Comparison of ENCODE assay signal across 18 cellular contexts in the genomic region with DNA sequence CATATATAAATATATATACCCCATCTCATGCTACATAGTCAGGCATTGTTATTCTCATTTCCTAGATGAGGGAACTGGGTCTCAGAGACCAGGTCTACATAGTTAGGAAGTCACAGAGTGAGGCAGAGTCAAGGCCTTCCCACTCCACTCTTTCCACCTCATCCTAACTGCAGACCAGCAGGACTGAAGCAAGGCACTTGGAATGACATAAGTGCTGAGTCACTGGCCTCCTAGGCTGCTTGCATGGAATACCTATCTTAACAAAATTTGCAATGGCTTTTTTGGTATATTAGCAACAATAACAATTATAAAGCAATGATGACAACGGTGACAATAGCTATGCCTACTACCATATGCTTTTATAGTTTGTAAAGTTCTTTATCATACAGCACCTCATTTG. TPM values are rescaled to one million over a fixed set of nuclear protein-coding genes. Genes with fewer than 3 reads are reported as not detected.
A peak's percentile ranks its signal among the peaks of the same experiment; 100 is the strongest.
DNase-seq lines count a peak whose midpoint lies in the region; ATAC-seq, FAIRE-seq and TF ChIP-seq lines count a peak whose summit lies in the region.
"Had no signal": no experiment of that assay in that cellular context is flagged by ENCODE, and none has a peak within 500 bp of the region (broad histone marks: within the 10 kb centered on the region; RNA-seq: fewer than 3 reads in every experiment).

No MANE protein-coding gene starts in this region.

- no peak for ATAC-seq in GM21576 (IDR thresholded peaks at IDR 0.05; ENCODE audit: unreplicated experiment)
- ATAC-seq: left cardiac atrium, T-helper 17 cell had no signal

- H4K20me1 ChIP-seq in fibroblast of lung (ENCODE audit: control insufficient read depth, extremely low read depth, insufficient read depth, low read length) = no peaks in the 10 kb centered on the region

- no peak overlapping the region for H3K27ac ChIP-seq in fibroblast of lung (ENCODE audit: insufficient read depth, low read length)
- H3K27ac ChIP-seq: coronary artery had no signal

- H2AFZ ChIP-seq in fibroblast of lung (ENCODE audit: low read length) = no peak overlapping the region

- no peak for TF ChIP-seq CTCF in fibroblast of lung (conservative IDR thresholded peaks at IDR 0.05 in 1 of 2, IDR thresholded peaks at IDR 0.05 in 1 of 2; ENCODE audit: low read depth in 1 of 2, low read length in 2 of 2)

- H3K4me1 ChIP-seq in fibroblast of lung (ENCODE audit: control insufficient read depth, extremely low read depth, insufficient read depth, low read length) = no peaks in the 10 kb centered on the region

- peak; percentile 9 for DNase-seq in ELF-1 (ENCODE audit: low read depth, low spot score)
- DNase-seq in NCI-H69 (lab: John Stamatoyannopoulos, UW) = peak; percentile 8
- DNase-seq in fibroblast of lung (ENCODE audit: low read depth in 2 of 2) = peak; percentile 17 to 70
- DNase-seq in renal cortical epithelial cell (ENCODE audit: low read depth) = peak; percentile 52
- no peak for DNase-seq in NCI-H1436 treated with DMSO at 0.1 percent for 48 hours (lab: John Stamatoyannopoulos, UW)
- no peak for DNase-seq in GM19239 (ENCODE audit: insufficient read length, low spot score)
- DNase-seq: activated B cell treated with CpG ODN at 0.5 μM for 24 hours; activated gamma-delta T cell; amygdala; C1 segment of cervical spinal cord; DMS153; left cardiac atrium; NCI-H1417 treated with DMSO at 0.1 percent for 48 hours; occipital lobe; stimulated activated CD4-positive, alpha-beta T cell treated with anti-CD3 and anti-CD28 coated beads, Interleukin-4, amount 100 ng/mL, for 4 hours; T-helper 17 cell had no signal

- FAIRE-seq in GM19239 (lab: Jason Lieb, UNC) = no peak

- no peak overlapping the region for H3K4me2 ChIP-seq in fibroblast of lung (ENCODE audit: extremely low read depth, insufficient read depth, low read length)

- no peaks in the 10 kb centered on the region for H3K79me2 ChIP-seq in fibroblast of lung (ENCODE audit: control insufficient read depth, insufficient read depth, low read length)

- no peaks in the 10 kb centered on the region for H3K9me3 ChIP-seq in fibroblast of lung (ENCODE audit: control insufficient read depth, insufficient read depth, low read depth, low read length)

- H3K27me3 ChIP-seq in fibroblast of lung (ENCODE audit: control insufficient read depth, insufficient read depth, low read length) = no peaks in the 10 kb centered on the region

- H3K9ac ChIP-seq in fibroblast of lung (ENCODE audit: insufficient read depth, low read length) = no peak overlapping the region

- H3K4me3 ChIP-seq in fibroblast of lung (replicated peaks in 1 of 4; ENCODE audit: control extremely low read depth in 1 of 4, insufficient read depth in 1 of 4, low read depth in 3 of 4, low read length in 4 of 4) = no peak overlapping the region
- H3K4me3 ChIP-seq: coronary artery had no signal

- H3K36me3 ChIP-seq in fibroblast of lung (ENCODE audit: control insufficient read depth, insufficient read depth, low read length) = no peaks in the 10 kb centered on the region

RNA-seq across cellular contexts. Expression of a gene that starts 5.4 kb away (rescaled TPM):
- total RNA-seq in fibroblast of lung (11.3 and 42.3 TPM in 2 replicates), renal cortical epithelial cell (2.1 and 4.0 TPM in 2 replicates)
- 11.7 TPM in 2 replicates for polyA plus RNA-seq in fibroblast of lung
- 5.4 and 6.4 TPM in 2 replicates for polyA plus RNA-seq in fibroblast of lung (2012)
- polyA minus RNA-seq in fibroblast of lung (ENCODE audit: low replicate concordance) = 2.1 TPM in 2 replicates
- total RNA-seq: activated B cell treated with CpG ODN at 0.5 μM for 24 hours, T-helper 17 cell had no signal

Comparison
In these comparisons a context has a peak if more than half of its experiments do, and no peak if none do; other contexts are left out.
1. DNase-seq: peak in ELF-1 (single experiment), NCI-H69 (single experiment), fibroblast of lung (2 of 2) and renal cortical epithelial cell (single experiment); none in NCI-H1436 treated with DMSO at 0.1 percent for 48 hours (single experiment) and GM19239 (single experiment).